In the genomic region with DNA sequence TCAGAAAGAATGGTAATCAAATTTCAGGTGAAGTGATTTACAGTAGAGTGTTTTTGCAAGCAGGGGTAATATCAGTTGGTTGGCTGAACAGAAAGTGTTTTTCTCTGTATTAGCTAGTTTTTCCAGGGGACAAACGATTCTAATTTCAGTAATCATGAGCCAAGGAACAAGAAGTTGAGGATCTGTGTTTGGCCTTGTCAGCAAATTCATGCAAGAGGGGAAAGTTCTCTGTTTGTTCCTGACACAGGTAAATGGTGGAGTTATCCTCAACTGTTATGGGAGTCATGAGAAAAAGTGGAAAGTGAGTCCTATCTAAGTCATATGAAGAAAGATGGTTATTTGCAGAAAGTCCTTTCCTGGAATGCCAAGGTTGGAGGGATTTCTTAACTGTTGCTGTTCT, we compare ENCODE assay signal across 20 cellular contexts. TPM values are rescaled to one million over a fixed set of nuclear protein-coding genes. Genes with fewer than 3 reads are reported as not detected.
DNase-seq lines count a peak whose midpoint lies in the region; ATAC-seq, FAIRE-seq and TF ChIP-seq lines count a peak whose summit lies in the region.
"Had no signal": no experiment of that assay in that cellular context is flagged by ENCODE, and none has a peak within 500 bp of the region (broad histone marks: within the 10 kb centered on the region; RNA-seq: fewer than 3 reads in every experiment).

No MANE protein-coding gene starts in this region.

- H2BK20ac ChIP-seq in H1 (ENCODE audit: low read length): no peak overlapping the region

- H3K9me3 ChIP-seq in A549 (no peaks in the 10 kb centered on the region), H1 (ENCODE audit: insufficient read depth in 2 of 2, low read depth in 1 of 2, low read length in 1 of 2) (no peaks in the 10 kb centered on the region), neural progenitor cell (ENCODE audit: low read depth) (no peaks in the 10 kb centered on the region)
- H3K9me3 ChIP-seq: BLaER1 had no signal

- H4K20me1 ChIP-seq in GM23338 (replicated peaks; ENCODE audit: insufficient read depth) (no peaks in the 10 kb centered on the region), H1 (replicated peaks in 1 of 2; ENCODE audit: control insufficient read depth in 1 of 2, insufficient read depth in 2 of 2, low read length in 2 of 2) (no peaks in the 10 kb centered on the region), neural progenitor cell (ENCODE audit: low read depth) (no peaks in the 10 kb centered on the region)
- H4K20me1 ChIP-seq: BLaER1 had no signal

- CTCF ChIA-PET in A549 (lab: Yijun Ruan, JAX) (no interaction called here), H1 (lab: Charles Lee; ENCODE audit: partially characterized antibody) (interaction anchor here (1.0 kb wide), 1 partner anchor 211 kb away, joined by 3 read pairs; no protein-coding TSS in a partner anchor)
- CTCF ChIA-PET in activated CD4-positive, alpha-beta memory T cell treated with anti-CD3 and anti-CD28 coated beads for 36 hours (lab: Charles Lee): no interaction called here

- H3K4me1 Mint-ChIP-seq in GM23338 (peaks cover 3% of the 10 kb centered on the region; the same call in 1 of the 3 replicates), neural progenitor cell (no peaks in the 10 kb centered on the region)
- H3K4me1 Mint-ChIP-seq in stimulated activated effector memory CD8-positive, alpha-beta T cell treated with anti-CD3 and anti-CD28 coated beads, Interleukin-12 subunit alpha, Interleukin-12 subunit beta, amount 100 ng/mL, for 72 hours: no peaks in the 10 kb centered on the region
- no peaks in the 10 kb centered on the region for H3K4me1 Mint-ChIP-seq in activated CD4-positive, alpha-beta memory T cell treated with anti-CD3 and anti-CD28 coated beads for 36 hours (ENCODE audit: low read depth)
- H3K4me1 Mint-ChIP-seq: B cell; CD4-positive, CD25-positive, alpha-beta regulatory T cell had no signal

- H3F3A ChIP-seq in GM23338 (replicated peaks; ENCODE audit: low read depth) (no peaks in the 10 kb centered on the region), neural progenitor cell (ENCODE audit: low read depth) (no peaks in the 10 kb centered on the region)

- H3K23ac ChIP-seq in H1 (ENCODE audit: insufficient read length): no peak overlapping the region

- no peaks in the 10 kb centered on the region for H3K27me3 ChIP-seq in GM23338 (ENCODE audit: insufficient read depth)
- H3K27me3 ChIP-seq in H1 (replicated peaks in 1 of 4; ENCODE audit: control insufficient read depth in 3 of 4, extremely low read depth in 1 of 4, insufficient read depth in 3 of 4, low read length in 3 of 4): no peaks in the 10 kb centered on the region
- H3K27me3 ChIP-seq in neural progenitor cell: no peaks in the 10 kb centered on the region
- H3K27me3 ChIP-seq: BLaER1 had no signal

- TF ChIP-seq EP300 in A549 (IDR thresholded peaks at IDR 0.05) (no peak), H1 (IDR thresholded peaks at IDR 0.05; ENCODE audit: borderline replicate concordance in 1 of 2, low read depth in 2 of 2, low read length in 2 of 2) (no peak)

- H3K4me3 Mint-ChIP-seq in GM23338 (no peak overlapping the region), neural progenitor cell (no peak overlapping the region)
- no peak overlapping the region for H3K4me3 Mint-ChIP-seq in stimulated activated effector memory CD8-positive, alpha-beta T cell treated with anti-CD3 and anti-CD28 coated beads, Interleukin-12 subunit alpha, Interleukin-12 subunit beta, amount 100 ng/mL, for 72 hours
- no peak overlapping the region for H3K4me3 Mint-ChIP-seq in activated CD4-positive, alpha-beta memory T cell treated with anti-CD3 and anti-CD28 coated beads for 36 hours
- H3K4me3 Mint-ChIP-seq: B cell; CD4-positive, CD25-positive, alpha-beta regulatory T cell; CD8-positive, alpha-beta T cell had no signal

- no peaks in the 10 kb centered on the region for H3K4me1 ChIP-seq in A549
- H3K4me1 ChIP-seq in GM23338 (ENCODE audit: insufficient read depth): no peaks in the 10 kb centered on the region
- no peaks in the 10 kb centered on the region for H3K4me1 ChIP-seq in H1 (replicated peaks in 1 of 4; ENCODE audit: control insufficient read depth in 3 of 4, insufficient read depth in 4 of 4, low read length in 3 of 4)
- no peaks in the 10 kb centered on the region for H3K4me1 ChIP-seq in neural progenitor cell
- H3K4me1 ChIP-seq: BLaER1 had no signal

- H2AFZ ChIP-seq in GM23338 (peak overlapping the region; percentile 60; the same call in 1 of the 2 replicates), H1 (ENCODE audit: low read length) (no peak overlapping the region), neural progenitor cell (replicated peaks) (no peak overlapping the region)

- ATAC-seq in A549 (no peak), GM23338 (no peak)
- no peak for ATAC-seq in stimulated activated effector memory CD8-positive, alpha-beta T cell treated with anti-CD3 and anti-CD28 coated beads, Interleukin-12 subunit alpha, Interleukin-12 subunit beta, amount 100 ng/mL, for 72 hours
- ATAC-seq: CD8-positive, alpha-beta T cell had no signal

- no peaks in the 10 kb centered on the region; the same call in 1 of the 2 replicates for H3K9me2 ChIP-seq in GM23338 (ENCODE audit: insufficient read depth)

- H3K14ac ChIP-seq in H1 (ENCODE audit: insufficient read length): no peak overlapping the region

- no peak for DNase-seq in A549 (ENCODE audit: low read depth in 1 of 2, low spot score in 1 of 2)
- DNase-seq in GM23338 (ENCODE audit: low spot score): no peak
- DNase-seq in H1 (ENCODE audit: low read depth in 1 of 2, low spot score in 2 of 2): no peak
- DNase-seq in stimulated activated effector memory CD8-positive, alpha-beta T cell treated with anti-CD3 and anti-CD28 coated beads, Interleukin-12 subunit alpha, Interleukin-12 subunit beta, amount 100 ng/mL, for 72 hours (ENCODE audit: low spot score in 2 of 2): no peak
- no peak for DNase-seq in neural progenitor cell (ENCODE audit: low spot score)
- no peak for DNase-seq in activated CD4-positive, alpha-beta memory T cell treated with anti-CD3 and anti-CD28 coated beads for 36 hours
- DNase-seq: CD4-positive, CD25-positive, alpha-beta regulatory T cell; CD8-positive, alpha-beta T cell; DMS53; DMS79 treated with DMSO at 0.1 percent for 48 hours; GF-D8; GOT3; H7; HCEC 1CT had no signal

- no peak overlapping the region for H2BK12ac ChIP-seq in H1 (ENCODE audit: low read depth, low read length)

- H4K5ac ChIP-seq in H1 (ENCODE audit: insufficient read length, low read depth, low read length): no peak overlapping the region

- 47% methylated on average over 1 of the region's 1 CpG for WGBS in A549 (ENCODE audit: missing lambda C conversion rate)
- WGBS in H1 (ENCODE audit: extremely low coverage in 1 of 2, insufficient coverage in 1 of 2, insufficient read length in 1 of 2, insufficient replicate concordance in 2 of 2, low coverage in 1 of 2, low lambda C conversion rate in 2 of 2, missing lambda C conversion rate in 1 of 2), 2 experiments: 91% methylated on average over 1 of the region's 1 CpG; no CpG with 5 or more reads in 1 of the 2 experiments

- no peaks in the 10 kb centered on the region for H3K79me2 ChIP-seq in GM23338 (replicated peaks; ENCODE audit: insufficient read depth)
- H3K79me2 ChIP-seq in H1 (ENCODE audit: control insufficient read depth in 1 of 2, insufficient read depth in 2 of 2, low read length in 2 of 2): no peaks in the 10 kb centered on the region
- no peaks in the 10 kb centered on the region for H3K79me2 ChIP-seq in neural progenitor cell (ENCODE audit: low read depth)

- H3K9ac ChIP-seq in H1 (replicated peaks in 1 of 4; ENCODE audit: extremely low read depth in 1 of 4, low read depth in 3 of 4, low read length in 3 of 4) (no peak overlapping the region), neural progenitor cell (no peak overlapping the region)
- H3K9ac ChIP-seq: BLaER1 had no signal

- H3K56ac ChIP-seq in H1 (replicated peaks; ENCODE audit: insufficient read length, low read depth, low read length): no peak overlapping the region

- H3K4me3 ChIP-seq in A549: no peak overlapping the region
- H3K4me3 ChIP-seq in GM23338: no peak overlapping the region
- no peak overlapping the region for H3K4me3 ChIP-seq in H1 (ENCODE audit: extremely low read depth in 1 of 4, insufficient read depth in 2 of 4, low read depth in 3 of 4, low read length in 4 of 4)
- H3K4me3 ChIP-seq in neural progenitor cell: no peak overlapping the region
- H3K4me3 ChIP-seq: BLaER1 had no signal

- no peak overlapping the region for H2BK5ac ChIP-seq in H1 (ENCODE audit: low read depth, low read length)

- H3K36me3 Mint-ChIP-seq in GM23338 (ENCODE audit: low read depth): no peaks in the 10 kb centered on the region
- no peaks in the 10 kb centered on the region for H3K36me3 Mint-ChIP-seq in stimulated activated effector memory CD8-positive, alpha-beta T cell treated with anti-CD3 and anti-CD28 coated beads, Interleukin-12 subunit alpha, Interleukin-12 subunit beta, amount 100 ng/mL, for 72 hours
- H3K36me3 Mint-ChIP-seq in neural progenitor cell: no peaks in the 10 kb centered on the region
- H3K36me3 Mint-ChIP-seq in activated CD4-positive, alpha-beta memory T cell treated with anti-CD3 and anti-CD28 coated beads for 36 hours: no peaks in the 10 kb centered on the region
- H3K36me3 Mint-ChIP-seq: CD4-positive, CD25-positive, alpha-beta regulatory T cell; CD8-positive, alpha-beta T cell had no signal

- TF ChIP-seq CTCF in A549 (IDR thresholded peaks at IDR 0.05) (no peak), GM23338 (conservative IDR thresholded peaks at IDR 0.05; ENCODE audit: low read depth in 2 of 2) (no peak), H1 (IDR thresholded peaks at IDR 0.05; ENCODE audit: control extremely low read depth in 1 of 3, insufficient read depth in 1 of 3, low read depth in 1 of 3, low read length in 3 of 3) (no peak), neural progenitor cell (IDR thresholded peaks at IDR 0.05) (no peak)

- H3K36me3 ChIP-seq in GM23338 (ENCODE audit: insufficient read depth): no peaks in the 10 kb centered on the region
- no peaks in the 10 kb centered on the region for H3K36me3 ChIP-seq in H1 (ENCODE audit: control insufficient read depth in 2 of 4, insufficient read depth in 4 of 4, low read length in 3 of 4)
- H3K36me3 ChIP-seq in neural progenitor cell: no peaks in the 10 kb centered on the region
- H3K36me3 ChIP-seq: BLaER1 had no signal

- no peak for FAIRE-seq in A549 (lab: Jason Lieb, UNC)
- no peak for FAIRE-seq in H1 (lab: Jason Lieb, UNC)
- FAIRE-seq: D721Med, GM12891, GM18507 had no signal

- POLR2A ChIA-PET in A549 (lab: Yijun Ruan, JAX) (no interaction called here), H1 (lab: Charles Lee; ENCODE audit: partially characterized antibody) (no interaction called here)
- POLR2A ChIA-PET in activated CD4-positive, alpha-beta memory T cell treated with anti-CD3 and anti-CD28 coated beads for 36 hours (lab: Charles Lee): no interaction called here

- no peak overlapping the region for H3K27ac Mint-ChIP-seq in GM23338
- peak overlapping the region; percentile 55 for H3K27ac Mint-ChIP-seq in stimulated activated effector memory CD8-positive, alpha-beta T cell treated with anti-CD3 and anti-CD28 coated beads, Interleukin-12 subunit alpha, Interleukin-12 subunit beta, amount 100 ng/mL, for 72 hours
- H3K27ac Mint-ChIP-seq in neural progenitor cell: no peak overlapping the region
- no peak overlapping the region for H3K27ac Mint-ChIP-seq in activated CD4-positive, alpha-beta memory T cell treated with anti-CD3 and anti-CD28 coated beads for 36 hours
- H3K27ac Mint-ChIP-seq: B cell; CD4-positive, CD25-positive, alpha-beta regulatory T cell; CD8-positive, alpha-beta T cell had no signal

- H3K27ac ChIP-seq in A549 (no peak overlapping the region), GM23338 (ENCODE audit: low read depth) (no peak overlapping the region), H1 (ENCODE audit: low read depth, low read length) (no peak overlapping the region), neural progenitor cell (no peak overlapping the region)
- H3K27ac ChIP-seq: BLaER1, C4-2B had no signal

- no peak overlapping the region for H2AK5ac ChIP-seq in H1 (ENCODE audit: low read depth, low read length)

- H2BK120ac ChIP-seq in H1 (replicated peaks; ENCODE audit: low read depth, low read length): no peak overlapping the region

- H3K9me3 Mint-ChIP-seq in GM23338 (no peaks in the 10 kb centered on the region), neural progenitor cell (no peaks in the 10 kb centered on the region)
- no peaks in the 10 kb centered on the region for H3K9me3 Mint-ChIP-seq in stimulated activated effector memory CD8-positive, alpha-beta T cell treated with anti-CD3 and anti-CD28 coated beads, Interleukin-12 subunit alpha, Interleukin-12 subunit beta, amount 100 ng/mL, for 72 hours
- no peaks in the 10 kb centered on the region for H3K9me3 Mint-ChIP-seq in activated CD4-positive, alpha-beta memory T cell treated with anti-CD3 and anti-CD28 coated beads for 36 hours
- H3K9me3 Mint-ChIP-seq: CD4-positive, CD25-positive, alpha-beta regulatory T cell; CD8-positive, alpha-beta T cell had no signal

- H3K18ac ChIP-seq in H1 (ENCODE audit: extremely low read depth, low read length): no peak overlapping the region

- no peak overlapping the region for H3K4ac ChIP-seq in H1 (replicated peaks; ENCODE audit: insufficient read length, low read depth, low read length)

- no peak for TF ChIP-seq POLR2A in A549 (IDR thresholded peaks at IDR 0.05; ENCODE audit: low read length)
- no peak for TF ChIP-seq POLR2A in H1 (IDR thresholded peaks at IDR 0.05; ENCODE audit: control extremely low read depth in 1 of 2, low read depth in 2 of 2, low read length in 2 of 2)

- no peaks in the 10 kb centered on the region for H3K23me2 ChIP-seq in H1 (ENCODE audit: low read depth, low read length)

- H3K79me1 ChIP-seq in H1 (ENCODE audit: low read depth, low read length): no peaks in the 10 kb centered on the region

- H3K27me3 Mint-ChIP-seq in GM23338 (ENCODE audit: insufficient read depth, low read depth, poor library complexity) (peaks cover 5% of the 10 kb centered on the region), neural progenitor cell (ENCODE audit: insufficient read depth, low read depth) (peaks cover 2% of the 10 kb centered on the region)
- H3K27me3 Mint-ChIP-seq in activated CD4-positive, alpha-beta memory T cell treated with anti-CD3 and anti-CD28 coated beads for 36 hours: no peaks in the 10 kb centered on the region

- H3K4me2 ChIP-seq in A549: no peak overlapping the region
- no peak overlapping the region for H3K4me2 ChIP-seq in GM23338
- no peak overlapping the region for H3K4me2 ChIP-seq in H1 (ENCODE audit: insufficient read depth in 1 of 2, low read depth in 2 of 2, low read length in 2 of 2)
- no peak overlapping the region for H3K4me2 ChIP-seq in neural progenitor cell
- H3K4me2 ChIP-seq: BLaER1 had no signal

- H4K91ac ChIP-seq in H1 (replicated peaks; ENCODE audit: insufficient read length, low read length): no peak overlapping the region

- H4K8ac ChIP-seq in H1 (ENCODE audit: extremely low read depth, insufficient read depth, low read length): no peak overlapping the region

- H2BK15ac ChIP-seq in H1 (ENCODE audit: low read length): no peak overlapping the region

- no peak for TF ChIP-seq RAD21 in A549 (conservative IDR thresholded peaks at IDR 0.05 in 1 of 2, IDR thresholded peaks at IDR 0.05 in 1 of 2)
- TF ChIP-seq RAD21 in H1 (IDR thresholded peaks at IDR 0.05 in 1 of 2, conservative IDR thresholded peaks at IDR 0.05 in 1 of 2; ENCODE audit: low read depth in 2 of 2, low read length in 2 of 2): no peak

- intact Hi-C loops in activated CD4-positive, alpha-beta memory T cell treated with anti-CD3 and anti-CD28 coated beads for 36 hours (cut with micrococcal nuclease): no loop called here

RNA-seq across cellular contexts. Expression of gene SLC35A3, which starts 24.6 kb away (rescaled TPM):
- polyA plus RNA-seq in A549 (2011; rRNA removed) (14.7 and 15.1 TPM in 2 replicates), A549 (2017; fragmentation: RNase III; extraction: RNeasy Plus Mini Kit Qiagen cat#74134 plus additional on column Dnase treatment) (9.2 to 9.7 TPM (median 9.6 TPM) in 3 replicates), GM23338 (2016; fragmentation: Nextera tagmentation; extraction: Ambion mirVana) (7.6 and 8.4 TPM in 2 replicates), H1 (2011; rRNA removed) (2.6 and 3.0 TPM in 2 replicates)
- 4.1 and 4.6 TPM in 2 replicates for polyA plus RNA-seq in A549 (2012; cell fraction: cytosol; rRNA removed)
- 3.2 and 5.0 TPM in 2 replicates for polyA plus RNA-seq in A549 (2012; cell fraction: nucleus; rRNA removed)
- 2.6 and 4.3 TPM in 2 replicates for polyA minus RNA-seq in A549 (2011; rRNA and poly(A)+ RNA removed)
- total RNA-seq in GM23338 (2014; rRNA removed; shearing (Covaris generic)): 24.3 and 27.2 TPM in 2 replicates
- 12.5 and 13.8 TPM in 2 replicates for total RNA-seq in H1 (2021; fragmentation: NEBNext Ultra II Directional; extraction: Animal tissue kit (Norgen Biotek cat#: 25700))
- 5.3 TPM for polyA plus RNA-seq in H1 (2011; cell fraction: cytosol; rRNA removed)
- 4.5 TPM for polyA plus RNA-seq in H1 (2011; cell fraction: nucleus; rRNA removed)
- polyA plus RNA-seq in H1 (2012, experiment 1 of 2): 2.7 to 6.3 TPM (median 2.9 TPM) in 4 replicates
- 1.1 TPM for polyA plus RNA-seq in H1 (2012, experiment 2 of 2)
- 10.9 TPM for polyA plus RNA-seq in H1 (2013, experiment 1 of 2)
- polyA plus RNA-seq in H1 (2013, experiment 2 of 2): 11.7 TPM
- 4.6 and 10.4 TPM in 2 replicates for polyA minus RNA-seq in H1 (2011; rRNA and poly(A)+ RNA removed)
- 5.2 TPM for polyA minus RNA-seq in H1 (2011; cell fraction: cytosol; rRNA and poly(A)+ RNA removed)
- polyA minus RNA-seq in H1 (2011; cell fraction: nucleus; rRNA and poly(A)+ RNA removed): 19.6 TPM
- total RNA-seq in neural progenitor cell (ENCODE audit: low replicate concordance): 22.5 and 38.9 TPM in 2 replicates
- total RNA-seq in activated CD4-positive, alpha-beta memory T cell treated with anti-CD3 and anti-CD28 coated beads for 36 hours: 10 to 100 TPM; 16.5 to 18.3 TPM

Comparison
In these comparisons a context has a peak if more than half of its experiments do, and no peak if none do; other contexts are left out.
1. Of the 18 proteins assayed by ChIP-seq in both H1 and A549: peak only in H1: none; only in A549: none; in both: MAFK; in neither: 17.